Comparison of ENCODE assay signal across 8 cellular contexts in genomic region chr15:76339302-76340197, GRCh38. TPM values are rescaled to one million over a fixed set of nuclear protein-coding genes. Genes with fewer than 3 reads are reported as not detected.
A peak's percentile ranks its signal among the peaks of the same experiment; 100 is the strongest.
DNase-seq lines count a peak whose midpoint lies in the region; ATAC-seq and TF ChIP-seq lines count a peak whose summit lies in the region.

No MANE protein-coding gene starts in this region.

- no peak for TF ChIP-seq CTCF in GM12864 (IDR thresholded peaks at IDR 0.05; ENCODE audit: low read depth, low read length, missing control alignments)
- TF ChIP-seq CTCF in gastrocnemius medialis (IDR thresholded peaks at IDR 0.05 in 4 of 5, conservative IDR thresholded peaks at IDR 0.05 in 1 of 5): no peak

- in situ Hi-C loops in gastrocnemius medialis (cut with MboI; ENCODE audit: low sequenced_read_pairs in 4 of 4): loop anchor here in 3 of 4 donors (10.0 to 25.0 kb wide), 2 partner anchors 145 to 152 kb away; no protein-coding TSS in a partner anchor

- peaks cover 40 to 43% of the 10 kb centered on the region in 2 donors for H3K4me1 ChIP-seq in gastrocnemius medialis

- ATAC-seq in gastrocnemius medialis (no peak), GM21737 (IDR thresholded peaks at IDR 0.05; ENCODE audit: unreplicated experiment) (no peak), HG02642 (IDR thresholded peaks at IDR 0.05; ENCODE audit: poor library complexity, unreplicated experiment) (no peak), GM21526 (IDR thresholded peaks at IDR 0.05; ENCODE audit: low FRiP score, unreplicated experiment) (no peak)

- H3K4me3 ChIP-seq in GM12864 (ENCODE audit: low read depth, low read length) (peak overlapping the region; percentile 72), gastrocnemius medialis (peak overlapping the region; percentile 33 to 51 (median 37))

- no peak overlapping the region for H3K27ac ChIP-seq in gastrocnemius medialis

- peaks cover 98 to 100% (median 98%) of the 10 kb centered on the region in 3 donors for H3K27me3 ChIP-seq in gastrocnemius medialis

- intact Hi-C loops in gastrocnemius medialis (cut with DNase I; ENCODE audit: low total_unique reads) (loop anchor here (10.0 kb wide), 1 partner anchor 525 kb away; no protein-coding TSS in a partner anchor), cardiac septum (cut with DNase I) (no loop called here)

- no peak for TF ChIP-seq POLR2A in gastrocnemius medialis (IDR thresholded peaks at IDR 0.05)

- no peaks in the 10 kb centered on the region for H3K9me3 ChIP-seq in gastrocnemius medialis

- H3K36me3 ChIP-seq in gastrocnemius medialis: no peaks in the 10 kb centered on the region

- DNase-seq in GM12864 (ENCODE audit: low read depth) (no peak), RPMI7951 (ENCODE audit: low read depth) (peak; percentile 11), fibroblast of gingiva (ENCODE audit: low read depth) (peak; percentile 29), gastrocnemius medialis (no peak), cardiac septum (ENCODE audit: low spot score) (no peak)

RNA-seq across cellular contexts. Expression of gene ISL2, which starts 3.0 kb away (rescaled TPM):
- 1.8 and 3.4 TPM in 2 replicates for total RNA-seq in RPMI7951 (2014; rRNA removed; shearing (Covaris generic))
- total RNA-seq in gastrocnemius medialis (not detected), cardiac septum (not detected)

RNA-seq across cellular contexts. Expression of gene ETFA, which starts 28.3 kb away (rescaled TPM):
- total RNA-seq in RPMI7951 (2014; rRNA removed; shearing (Covaris generic)): 216 and 236 TPM in 2 replicates
- total RNA-seq in gastrocnemius medialis (100 to 1,000 TPM; 179 to 261 (median 227) TPM), cardiac septum (351 TPM)

Comparison
In these comparisons a context has a peak if more than half of its experiments do, and no peak if none do; other contexts are left out.
1. DNase-seq: peak in RPMI7951 (single experiment) and fibroblast of gingiva (single experiment); none in GM12864 (single experiment), gastrocnemius medialis (0 of 2) and cardiac septum (single experiment).